Comparison of ENCODE assay signal across 7 cellular contexts in the genomic region with DNA sequence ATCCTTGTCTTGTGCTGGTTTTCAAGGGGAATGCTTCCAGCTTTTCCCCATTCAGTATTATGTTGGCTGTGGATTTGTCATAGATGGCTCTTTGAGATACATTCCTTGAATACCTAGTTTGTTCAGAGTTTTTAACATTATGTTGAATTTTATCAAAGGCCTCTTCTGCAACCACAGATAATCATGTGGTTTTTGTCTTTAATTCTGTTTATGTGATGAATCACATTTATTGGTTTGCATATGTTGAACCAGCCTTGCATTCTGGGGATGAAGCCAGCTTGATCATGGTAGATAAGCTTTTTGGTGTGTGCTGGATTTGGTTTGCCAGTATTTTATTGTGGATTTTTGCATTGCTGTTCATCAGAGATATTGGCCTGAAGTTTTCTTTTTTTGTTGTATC. TPM values are rescaled to one million over a fixed set of nuclear protein-coding genes. Genes with fewer than 3 reads are reported as not detected.
DNase-seq lines count a peak whose midpoint lies in the region; ATAC-seq, FAIRE-seq and TF ChIP-seq lines count a peak whose summit lies in the region.
"Not testable (repeated sequence)": the region's sequence is repeated elsewhere in the genome, so short reads cannot be mapped to it uniquely, and the experiment has no call there.

No MANE protein-coding gene starts in this region.

- peak overlapping the region; percentile 29 for H3K27ac Mint-ChIP-seq in HFFc6
- H3K27ac Mint-ChIP-seq in activated naive CD8-positive, alpha-beta T cell treated with anti-CD3 and anti-CD28 coated beads, Interleukin-2, amount 10 ng/mL, durations not matched to agents 7 days and 5 days = peak overlapping the region; percentile 27

- not testable (repeated sequence) for H3K36me3 ChIP-seq in K562 (ENCODE audit: control insufficient read depth, insufficient read depth, low read length)

- H3K27me3 ChIP-seq in K562 (ENCODE audit: control insufficient read depth in 2 of 2, insufficient read depth in 2 of 2, low read length in 2 of 2) = not testable (repeated sequence)

- not testable (repeated sequence) for H3K4me2 ChIP-seq in K562 (ENCODE audit: insufficient read depth, low read length)

- H2AFZ ChIP-seq in K562 (ENCODE audit: low read depth, low read length) = not testable (repeated sequence)

- H3K4me1 Mint-ChIP-seq in HFFc6 (ENCODE audit: low read depth) = peaks cover 57% of the 10 kb centered on the region
- peaks cover 42% of the 10 kb centered on the region for H3K4me1 Mint-ChIP-seq in activated naive CD8-positive, alpha-beta T cell treated with anti-CD3 and anti-CD28 coated beads, Interleukin-2, amount 10 ng/mL, durations not matched to agents 7 days and 5 days

- H3K79me2 ChIP-seq in K562 (ENCODE audit: control insufficient read depth, insufficient read depth, low read length) = not testable (repeated sequence)

- CTCF ChIA-PET in K562 (lab: Yijun Ruan, JAX; ENCODE audit: low intra/inter-chr PET ratio) = not testable (repeated sequence)

- not testable (repeated sequence) for ATAC-seq in activated naive CD8-positive, alpha-beta T cell treated with anti-CD3 and anti-CD28 coated beads, Interleukin-2, amount 10 ng/mL, durations not matched to agents 7 days and 5 days (ENCODE audit: low read depth); K562

- TF ChIP-seq POLR2A in K562 (conservative IDR thresholded peaks at IDR 0.05) = not testable (repeated sequence)

- H3K9me1 ChIP-seq in K562 (ENCODE audit: control insufficient read depth, insufficient read depth, low read length) = not testable (repeated sequence)

- intact Hi-C loops in K562 (cut with micrococcal nuclease) = not testable (repeated sequence)

- TF ChIP-seq RAD21 in K562 (CRISPR knock-in tag; conservative IDR thresholded peaks at IDR 0.05 in 1 of 2, IDR thresholded peaks at IDR 0.05 in 1 of 2) = not testable (repeated sequence)

- not testable (repeated sequence) for H3K4me3 ChIP-seq in AG09309 (ENCODE audit: control insufficient read depth, low read depth, low read length); K562; fibroblast of the aortic adventitia (ENCODE audit: low read depth, low read length)

- TF ChIP-seq CTCF in AG09309 (IDR thresholded peaks at IDR 0.05; ENCODE audit: control insufficient read depth, insufficient read depth, low read depth, low read length, missing control alignments); HFFc6 (IDR thresholded peaks at IDR 0.05); K562 (IDR thresholded peaks at IDR 0.05 in 2 of 3, conservative IDR thresholded peaks at IDR 0.05 in 1 of 3; ENCODE audit: insufficient read depth in 2 of 3, low read depth in 1 of 3, low read length in 3 of 3); fibroblast of the aortic adventitia (IDR thresholded peaks at IDR 0.05; ENCODE audit: insufficient read depth, low read length): not testable (repeated sequence)

- H3K27ac ChIP-seq in K562 (ENCODE audit: extremely low read depth, low read depth, low read length) = not testable (repeated sequence)

- peak overlapping the region; percentile 18 for H3K4me3 Mint-ChIP-seq in HFFc6
- H3K4me3 Mint-ChIP-seq in activated naive CD8-positive, alpha-beta T cell treated with anti-CD3 and anti-CD28 coated beads, Interleukin-2, amount 10 ng/mL, durations not matched to agents 7 days and 5 days = not testable (repeated sequence)

- not testable (repeated sequence) for H3K4me1 ChIP-seq in K562 (replicated peaks in 1 of 2; ENCODE audit: control insufficient read depth in 2 of 2, insufficient read depth in 2 of 2, low read length in 2 of 2)

- H4K20me1 ChIP-seq in K562 (replicated peaks; ENCODE audit: control insufficient read depth, insufficient read depth, low read length) = not testable (repeated sequence)

- not testable (repeated sequence) for H3K27me3 Mint-ChIP-seq in HFFc6 (ENCODE audit: insufficient read depth); activated naive CD8-positive, alpha-beta T cell treated with anti-CD3 and anti-CD28 coated beads, Interleukin-2, amount 10 ng/mL, durations not matched to agents 7 days and 5 days

- H3K9me3 ChIP-seq in K562 (replicated peaks; ENCODE audit: control insufficient read depth, insufficient read depth, low read depth, low read length) = not testable (repeated sequence)

- DNase-seq in AG09309 (ENCODE audit: low read depth) = peak; percentile 82
- peak; percentile 66 for DNase-seq in GM04503 (ENCODE audit: low read depth)
- DNase-seq in HFFc6 = peak; percentile 94
- peak; percentile 22 for DNase-seq in NCI-H226
- DNase-seq in activated naive CD8-positive, alpha-beta T cell treated with anti-CD3 and anti-CD28 coated beads, Interleukin-2, amount 10 ng/mL, durations not matched to agents 7 days and 5 days; K562 (ENCODE audit: extremely low read depth in 1 of 4, low spot score in 3 of 4): not testable (repeated sequence)
- peak; percentile 85 for DNase-seq in fibroblast of the aortic adventitia (ENCODE audit: low read depth)

- in situ Hi-C loops in K562 (cut with MboI) = not testable (repeated sequence)

- not testable (repeated sequence) for TF ChIP-seq EP300 in K562 (IDR thresholded peaks at IDR 0.05; ENCODE audit: low read length)

- H3K9me3 Mint-ChIP-seq in HFFc6 = peaks cover 31% of the 10 kb centered on the region
- peaks cover 33% of the 10 kb centered on the region for H3K9me3 Mint-ChIP-seq in activated naive CD8-positive, alpha-beta T cell treated with anti-CD3 and anti-CD28 coated beads, Interleukin-2, amount 10 ng/mL, durations not matched to agents 7 days and 5 days

- POLR2A ChIA-PET in activated naive CD8-positive, alpha-beta T cell treated with anti-CD3 and anti-CD28 coated beads, Interleukin-2, amount 10 ng/mL, durations not matched to agents 7 days and 5 days (lab: Charles Lee); K562 (lab: Yijun Ruan, JAX): not testable (repeated sequence)

- not testable (repeated sequence) for FAIRE-seq in K562 (lab: Jason Lieb, UNC)

- H3K36me3 Mint-ChIP-seq in HFFc6 (ENCODE audit: low read depth) = peaks cover 54% of the 10 kb centered on the region
- peaks cover 61% of the 10 kb centered on the region for H3K36me3 Mint-ChIP-seq in activated naive CD8-positive, alpha-beta T cell treated with anti-CD3 and anti-CD28 coated beads, Interleukin-2, amount 10 ng/mL, durations not matched to agents 7 days and 5 days

- not testable (repeated sequence) for H3K9ac ChIP-seq in K562 (ENCODE audit: insufficient read depth in 1 of 2, low read depth in 2 of 2, low read length in 2 of 2)

- not testable (repeated sequence) for BruUV-seq in K562 (replicated peaks; lab: Mats Ljungman, UMichigan)

TF ChIP-seq in K562, 482 proteins besides CTCF, POLR2A, EP300 and RAD21:
- peak; percentile 98 for TF ChIP-seq ZNF324 (CRISPR knock-in tag; IDR thresholded peaks at IDR 0.05)

RNA-seq across cellular contexts. Expression of a gene that starts 38.3 kb away (rescaled TPM):
- total RNA-seq in HFFc6 (2021; fragmentation: NEBNext Ultra II Directional; extraction: Animal tissue kit (Norgen Biotek cat#: 25700)) = 1 to 10 TPM; 4.8 to 6.7 (median 5.7) TPM
- 10 to 100 TPM; 48.1 to 55.4 TPM for total RNA-seq in activated naive CD8-positive, alpha-beta T cell treated with anti-CD3 and anti-CD28 coated beads, Interleukin-2, amount 10 ng/mL, durations not matched to agents 7 days and 5 days
- not detected in 2 replicates for total RNA-seq in K562 (2011; cell fraction: chromatin; rRNA removed; ENCODE audit: low replicate concordance)
- total RNA-seq in K562 (2011; cell fraction: nucleolus; rRNA removed) = not detected in 2 replicates
- not detected in 2 replicates for total RNA-seq in K562 (2011; cell fraction: nucleoplasm; rRNA removed)
- total RNA-seq in K562 (2014; rRNA removed) = not detected in 2 replicates
- total RNA-seq in K562 (2014; rRNA removed; fragmentation: Illumina TruSeq; extraction: Trizol) = not detected in 2 replicates
- total RNA-seq in K562 (2015; rRNA removed; fragmentation: Illumina TruSeq; extraction: Trizol) = 0.11 TPM in 1 of 2 replicates, not detected in the other
- total RNA-seq in K562 (2021) = not detected in 2 replicates
- 0.05 and 0.10 TPM in 2 replicates for polyA plus RNA-seq in K562 (2011; rRNA removed)
- polyA plus RNA-seq in K562 (2011; cell fraction: cytosol; rRNA removed) = not detected in 2 replicates
- not detected in 2 replicates for polyA plus RNA-seq in K562 (2011; cell fraction: nucleus; rRNA removed)
- polyA plus RNA-seq in K562 (2012) = 0.13 and 0.48 TPM in 2 replicates
- polyA plus RNA-seq in K562 (2014; fragmentation: Illumina TruSeq; extraction: Trizol) = not detected in 2 replicates
- polyA plus RNA-seq in K562 (2014; fragmentation: Nextera tagmentation; extraction: Ambion mirVana) = under 1 TPM; 0.04 to 0.14 TPM
- 0.22 TPM in 1 of 2 replicates, not detected in the other for polyA plus RNA-seq in K562 (2014; rRNA removed)
- not detected in 2 replicates for polyA minus RNA-seq in K562 (2011; rRNA and poly(A)+ RNA removed)
- not detected in 2 replicates for polyA minus RNA-seq in K562 (2011; cell fraction: cytosol; rRNA and poly(A)+ RNA removed)
- not detected in 2 replicates for polyA minus RNA-seq in K562 (2011; cell fraction: nucleus; rRNA and poly(A)+ RNA removed)
- 0.90 and 11.2 TPM in 2 replicates for total RNA-seq in fibroblast of the aortic adventitia (ENCODE audit: low replicate concordance)
